8 cellular contexts compared by ENCODE assay signal in the genomic region with DNA sequence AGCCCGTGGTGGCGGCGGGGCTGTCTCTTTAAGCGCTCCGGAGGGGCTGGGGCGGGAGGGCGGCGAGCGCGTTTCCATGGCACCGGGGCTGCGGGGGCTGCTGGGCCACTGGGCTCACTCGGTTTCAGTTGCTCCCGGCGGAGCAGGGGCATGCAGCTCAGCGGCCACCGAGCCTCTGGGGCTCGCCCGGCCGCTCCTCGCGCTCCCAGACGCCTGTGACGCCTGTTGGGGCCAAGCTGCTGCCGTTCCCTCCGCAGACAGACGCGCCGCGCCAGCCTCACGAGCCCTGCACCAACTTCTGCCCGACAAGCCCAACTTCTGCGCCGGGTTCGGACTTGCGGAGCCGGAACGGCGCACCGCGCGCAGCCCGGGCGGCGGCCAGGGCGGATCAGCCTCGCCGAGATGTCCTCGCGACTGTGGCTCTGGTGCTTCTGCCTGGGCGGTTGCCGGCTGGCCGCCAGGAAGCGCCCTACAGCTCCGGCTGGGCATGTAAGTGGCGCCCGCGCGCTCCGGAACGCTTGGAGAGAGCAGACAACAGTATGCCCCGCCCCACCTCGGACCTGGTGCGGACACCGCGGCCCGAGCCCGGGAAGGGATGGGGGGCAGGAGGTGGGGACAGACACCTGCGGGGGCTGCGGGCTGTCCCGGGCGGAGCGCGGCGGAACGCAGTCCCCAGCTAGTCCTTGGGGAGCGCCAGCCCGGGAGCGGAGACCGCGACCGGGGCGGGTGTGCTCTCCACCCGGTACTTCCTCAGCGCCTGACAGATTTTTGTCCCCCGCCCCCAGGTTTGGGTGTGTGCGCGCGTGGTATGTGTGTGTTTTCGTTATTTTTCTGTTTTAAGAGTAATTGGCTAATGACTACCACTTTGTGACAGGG.
A peak's percentile ranks its signal among the peaks of the same experiment; 100 is the strongest.
DNase-seq lines count a peak whose midpoint lies in the region; ATAC-seq and TF ChIP-seq lines count a peak whose summit lies in the region.

No MANE protein-coding gene starts in this region.

- no peaks in the 10 kb centered on the region for H3K9me3 Mint-ChIP-seq in activated CD8-positive, alpha-beta memory T cell treated with anti-CD3 and anti-CD28 coated beads, Interleukin-2, amount 10 ng/mL, durations not matched to agents 7 days and 5 days (ENCODE audit: low read depth)
- peaks cover 8% of the 10 kb centered on the region for H3K9me3 Mint-ChIP-seq in nephron progenitor cell

- in situ Hi-C loops in Caki2 (cut with HindIII; ENCODE audit: low pct_unique_long_range_greater_than_20kb, low sequenced_read_pairs) = no loop called here

- CTCF ChIA-PET in activated CD8-positive, alpha-beta memory T cell treated with anti-CD3 and anti-CD28 coated beads, Interleukin-2, amount 10 ng/mL, durations not matched to agents 7 days and 5 days (lab: Charles Lee) = interaction anchor here (0.9 to 2.1 kb wide), 3 partner anchors 8 to 38 kb away, joined by 3 to 5 read pairs (median 3); no protein-coding TSS in a partner anchor

- H3K27ac Mint-ChIP-seq in activated CD8-positive, alpha-beta memory T cell treated with anti-CD3 and anti-CD28 coated beads, Interleukin-2, amount 10 ng/mL, durations not matched to agents 7 days and 5 days = no peak overlapping the region
- H3K27ac Mint-ChIP-seq in nephron progenitor cell = peak overlapping the region; percentile 64

- peaks cover 19% of the 10 kb centered on the region for H3K27me3 ChIP-seq in foreskin keratinocyte

- ATAC-seq in GM19023 (IDR thresholded peaks at IDR 0.05; ENCODE audit: unreplicated experiment) (peak; percentile 72), HG03097 (IDR thresholded peaks at IDR 0.05; ENCODE audit: low FRiP score, unreplicated experiment) (peak; percentile 75), foreskin keratinocyte (peak; percentile 93)
- ATAC-seq in activated CD8-positive, alpha-beta memory T cell treated with anti-CD3 and anti-CD28 coated beads, Interleukin-2, amount 10 ng/mL, durations not matched to agents 7 days and 5 days = peak; percentile 80

- TF ChIP-seq CTCF in foreskin keratinocyte (conservative IDR thresholded peaks at IDR 0.05) (peak; percentile 65), nephron progenitor cell (IDR thresholded peaks at IDR 0.05) (peak; percentile 19)

- H3K4me3 Mint-ChIP-seq in activated CD8-positive, alpha-beta memory T cell treated with anti-CD3 and anti-CD28 coated beads, Interleukin-2, amount 10 ng/mL, durations not matched to agents 7 days and 5 days = peak overlapping the region; percentile 60
- peak overlapping the region; percentile 94 for H3K4me3 Mint-ChIP-seq in nephron progenitor cell

- H3K27me3 Mint-ChIP-seq in activated CD8-positive, alpha-beta memory T cell treated with anti-CD3 and anti-CD28 coated beads, Interleukin-2, amount 10 ng/mL, durations not matched to agents 7 days and 5 days = peaks cover 48% of the 10 kb centered on the region
- no peaks in the 10 kb centered on the region for H3K27me3 Mint-ChIP-seq in nephron progenitor cell (ENCODE audit: low read depth, poor library complexity)

- DNase-seq in Caki2 (ENCODE audit: low read depth) = peak; percentile 85
- peak; percentile 70 for DNase-seq in NCI-H2196 (lab: John Stamatoyannopoulos, UW; ENCODE audit: unreplicated experiment)
- peak; percentile 53 for DNase-seq in activated CD8-positive, alpha-beta memory T cell treated with anti-CD3 and anti-CD28 coated beads, Interleukin-2, amount 10 ng/mL, durations not matched to agents 7 days and 5 days
- peak; percentile 46 to 74 for DNase-seq in foreskin keratinocyte
- DNase-seq in nephron progenitor cell = peak; percentile 90
- no peak for DNase-seq in activated effector memory CD4-positive, alpha-beta T cell treated with anti-CD3 and anti-CD28 coated beads, Interleukin-2, amount 50 U/mL, for 16 hours

- H3K4me1 Mint-ChIP-seq in activated CD8-positive, alpha-beta memory T cell treated with anti-CD3 and anti-CD28 coated beads, Interleukin-2, amount 10 ng/mL, durations not matched to agents 7 days and 5 days = peaks cover 16% of the 10 kb centered on the region
- H3K4me1 Mint-ChIP-seq in nephron progenitor cell = peaks cover 49% of the 10 kb centered on the region

- no peaks in the 10 kb centered on the region for H3K4me1 ChIP-seq in foreskin keratinocyte

- no peak overlapping the region for H3K27ac ChIP-seq in foreskin keratinocyte

- H3K36me3 Mint-ChIP-seq in activated CD8-positive, alpha-beta memory T cell treated with anti-CD3 and anti-CD28 coated beads, Interleukin-2, amount 10 ng/mL, durations not matched to agents 7 days and 5 days = no peaks in the 10 kb centered on the region
- H3K36me3 Mint-ChIP-seq in nephron progenitor cell (ENCODE audit: low read depth) = peaks cover 10% of the 10 kb centered on the region
